Comparison of ENCODE assay signal across 18 cellular contexts in the genomic region with DNA sequence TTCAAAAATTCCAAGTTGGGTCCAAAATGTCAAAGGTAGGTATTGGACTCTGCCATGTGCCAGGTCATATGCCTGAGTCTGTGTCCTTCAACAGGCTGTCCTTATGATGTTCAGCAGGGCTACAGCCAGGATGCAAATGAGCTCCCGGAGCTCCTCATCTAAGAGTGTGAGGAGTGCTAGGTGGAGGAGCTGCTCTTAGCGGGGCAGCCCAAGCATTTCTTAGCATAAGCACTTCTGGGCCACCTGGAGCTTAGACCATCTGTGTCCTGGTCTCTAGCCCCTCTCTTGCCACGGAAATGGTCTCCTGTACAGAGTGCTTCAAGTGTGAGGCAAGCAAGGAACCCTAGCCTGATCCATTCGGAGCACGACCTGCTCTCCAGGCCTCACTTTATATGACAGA.
"Had no signal": no experiment of that assay in that cellular context is flagged by ENCODE, and none has a peak within 500 bp of the region (broad histone marks: within the 10 kb centered on the region; RNA-seq: fewer than 3 reads in every experiment).

No MANE protein-coding gene starts in this region.

- H3K36me3 ChIP-seq: colonic mucosa, lower lobe of right lung, neural progenitor cell, thoracic aorta, upper lobe of left lung had no signal

- H3K27ac Mint-ChIP-seq: activated CD8-positive, alpha-beta T cell treated with anti-CD3 and anti-CD28 coated beads, Interleukin-2, amount 10 ng/mL, durations not matched to agents 7 days and 5 days; activated naive CD8-positive, alpha-beta T cell treated with anti-CD3 and anti-CD28 coated beads for 36 hours; naive B cell; neural progenitor cell; progenitor cell of endocrine pancreas; T-helper 1 cell treated with Interleukin-12 subunit alpha and Interleukin-12 subunit beta and Interleukin-4 antibody, amounts not matched to agents 30 μg/mL and 1 μg/mL, for 36 hours had no signal

- H3K4me1 ChIP-seq: colonic mucosa, lower lobe of right lung, neural progenitor cell had no signal

- H3K4me1 Mint-ChIP-seq: neural progenitor cell had no signal

- ATAC-seq: activated CD8-positive, alpha-beta T cell treated with anti-CD3 and anti-CD28 coated beads, Interleukin-2, amount 10 ng/mL, durations not matched to agents 7 days and 5 days; activated T-cell treated with anti-CD3 and anti-CD28 coated beads, Interleukin-2, amount 50 U/mL, for 4 hours; lower lobe of right lung had no signal

- H3K4me3 Mint-ChIP-seq: activated CD8-positive, alpha-beta T cell treated with anti-CD3 and anti-CD28 coated beads, Interleukin-2, amount 10 ng/mL, durations not matched to agents 7 days and 5 days; activated naive CD8-positive, alpha-beta T cell treated with anti-CD3 and anti-CD28 coated beads for 36 hours; activated T-cell treated with anti-CD3 and anti-CD28 coated beads, Interleukin-2, amount 50 U/mL, for 4 hours; naive B cell; neural progenitor cell; T-helper 1 cell treated with Interleukin-12 subunit alpha and Interleukin-12 subunit beta and Interleukin-4 antibody, amounts not matched to agents 30 μg/mL and 1 μg/mL, for 36 hours had no signal

- DNase-seq: activated CD4-positive, alpha-beta T cell treated with anti-CD3 and anti-CD28 coated beads for 4 hours; activated CD4-positive, CD25-positive, alpha-beta regulatory T cell; activated naive CD4-positive, alpha-beta T cell treated with Interleukin-2 at 50 U/mL for 16 hours; activated naive CD8-positive, alpha-beta T cell treated with anti-CD3 and anti-CD28 coated beads for 36 hours; activated T-cell treated with anti-CD3 and anti-CD28 coated beads, Interleukin-2, amount 50 U/mL, for 4 hours; colonic mucosa; lower lobe of right lung; naive B cell; retina; stimulated activated CD4-positive, alpha-beta T cell treated with anti-CD3 and anti-CD28 coated beads, Interleukin-2, amount 100 ng/mL, for 48 hours; stimulated activated naive CD4-positive, alpha-beta T cell treated with Interleukin-2 at 50 U/mL for 16 hours; upper lobe of left lung had no signal

- H3K4me3 ChIP-seq: colonic mucosa, lower lobe of right lung, neural progenitor cell, thoracic aorta, upper lobe of left lung had no signal

- H3K27ac ChIP-seq: colonic mucosa, epithelial cell of prostate, lower lobe of right lung, neural progenitor cell, thoracic aorta, upper lobe of left lung had no signal

- H3K9me3 ChIP-seq: colonic mucosa, lower lobe of right lung, thoracic aorta, upper lobe of left lung had no signal

- H3K36me3 Mint-ChIP-seq: activated naive CD8-positive, alpha-beta T cell treated with anti-CD3 and anti-CD28 coated beads for 36 hours; naive B cell; neural progenitor cell had no signal

- H3K27me3 ChIP-seq: colonic mucosa, upper lobe of left lung had no signal

- H3K9me3 Mint-ChIP-seq: activated naive CD8-positive, alpha-beta T cell treated with anti-CD3 and anti-CD28 coated beads for 36 hours; activated T-cell treated with anti-CD3 and anti-CD28 coated beads, Interleukin-2, amount 50 U/mL, for 4 hours; naive B cell; neural progenitor cell; T-helper 1 cell treated with Interleukin-12 subunit alpha and Interleukin-12 subunit beta and Interleukin-4 antibody, amounts not matched to agents 30 μg/mL and 1 μg/mL, for 36 hours had no signal
